Comparison of ENCODE assay signal across 14 cellular contexts in the genomic region with DNA sequence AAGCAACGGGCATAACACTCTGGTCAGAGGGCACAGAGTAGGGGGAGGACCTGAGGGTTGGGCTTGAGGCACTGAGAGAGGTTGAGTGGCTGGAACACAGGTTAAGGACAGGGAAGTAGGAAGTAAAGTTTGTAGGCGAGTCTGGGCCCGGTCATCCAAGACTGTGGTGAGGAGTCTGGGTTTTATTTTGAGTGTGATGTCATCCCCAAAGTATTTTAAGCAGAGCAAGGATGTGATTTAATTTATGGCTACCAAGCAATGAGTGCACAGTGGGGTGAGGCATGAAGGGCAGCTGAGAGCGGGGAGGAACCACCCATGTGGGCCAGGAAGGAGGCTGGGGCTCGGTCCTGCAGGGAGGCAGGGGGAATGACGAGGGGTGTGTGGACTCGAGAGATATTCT. TPM values are rescaled to one million over a fixed set of nuclear protein-coding genes. Genes with fewer than 3 reads are reported as not detected.
DNase-seq lines count a peak whose midpoint lies in the region; ATAC-seq, FAIRE-seq and TF ChIP-seq lines count a peak whose summit lies in the region.
"Had no signal": no experiment of that assay in that cellular context is flagged by ENCODE, and none has a peak within 500 bp of the region (broad histone marks: within the 10 kb centered on the region; RNA-seq: fewer than 3 reads in every experiment).

No MANE protein-coding gene starts in this region.

- ATAC-seq in esophagus mucosa = peak; percentile 85

- FAIRE-seq in GM19239 (lab: Jason Lieb, UNC) = no peak
- FAIRE-seq: GM18507 had no signal

- H3K4me3 ChIP-seq in osteoblast (ENCODE audit: insufficient read depth, low read length) = no peak overlapping the region
- H3K4me3 ChIP-seq: neural progenitor cell had no signal

- no peak overlapping the region for H2AFZ ChIP-seq in osteoblast (ENCODE audit: low read length)
- H2AFZ ChIP-seq: neural progenitor cell had no signal

- no peak overlapping the region for H3K4me2 ChIP-seq in osteoblast (ENCODE audit: insufficient read depth, low read length)

- H4K20me1 ChIP-seq in osteoblast (ENCODE audit: insufficient read depth, low read length) = no peaks in the 10 kb centered on the region

- H3K79me2 ChIP-seq in osteoblast (ENCODE audit: insufficient read depth, low read length) = no peaks in the 10 kb centered on the region

- H3K27me3 ChIP-seq in osteoblast (ENCODE audit: insufficient read depth, low read length) = peaks cover 17% of the 10 kb centered on the region

- TF ChIP-seq CTCF in osteoblast (IDR thresholded peaks at IDR 0.05; ENCODE audit: extremely low read depth, low read depth, low read length) = no peak

- peak; percentile 41 for DNase-seq in ELR (ENCODE audit: low read depth)
- peak; percentile 60 for DNase-seq in NCI-H226
- DNase-seq in osteoblast (ENCODE audit: insufficient read length, low spot score, missing footprints) = peak; percentile 86
- DNase-seq in GM19239 (ENCODE audit: insufficient read length, low spot score) = no peak
- no peak for DNase-seq in NCI-H748 treated with DMSO at 0.1 percent for 48 hours (lab: John Stamatoyannopoulos, UW)
- DNase-seq in occipital lobe (lab: John Stamatoyannopoulos, UW) = no peak
- no peak for DNase-seq in NK-92 (lab: John Stamatoyannopoulos, UW; ENCODE audit: unreplicated experiment)
- DNase-seq: COR-L47; NCI-H524 treated with DMSO at 0.1 percent for 48 hours; stimulated activated naive CD4-positive, alpha-beta T cell; T-helper 1 cell had no signal

- H3K36me3 ChIP-seq in osteoblast (ENCODE audit: insufficient read depth, low read length) = no peaks in the 10 kb centered on the region
- H3K36me3 ChIP-seq: neural progenitor cell had no signal

- no peak overlapping the region for H3K27ac ChIP-seq in osteoblast (ENCODE audit: low read depth, low read length)
- H3K27ac ChIP-seq: neural progenitor cell had no signal

- H3K9me3 ChIP-seq in osteoblast (ENCODE audit: low read depth, low read length) = no peaks in the 10 kb centered on the region

- no peaks in the 10 kb centered on the region for H3K4me1 ChIP-seq in osteoblast (ENCODE audit: insufficient read depth, low read length)

RNA-seq across cellular contexts. Expression of a gene that starts 11.2 kb away (rescaled TPM):
- not detected for total RNA-seq in esophagus mucosa
- total RNA-seq in osteoblast = not detected in 2 replicates
- total RNA-seq in occipital lobe = 0.16 TPM

Comparison
In these comparisons a context has a peak if more than half of its experiments do, and no peak if none do; other contexts are left out.
1. DNase-seq: peak in ELR (single experiment), NCI-H226 (single experiment) and osteoblast (single experiment); none in GM19239 (single experiment), NCI-H748 treated with DMSO at 0.1 percent for 48 hours (single experiment), occipital lobe (single experiment) and NK-92 (single experiment).